15 cellular contexts compared by ENCODE assay signal in genomic region chr2:20457027-20457426, GRCh38. TPM values are rescaled to one million over a fixed set of nuclear protein-coding genes. Genes with fewer than 3 reads are reported as not detected.
DNase-seq lines count a peak whose midpoint lies in the region; ATAC-seq and TF ChIP-seq lines count a peak whose summit lies in the region.
"Had no signal": no experiment of that assay in that cellular context is flagged by ENCODE, and none has a peak within 500 bp of the region (broad histone marks: within the 10 kb centered on the region; RNA-seq: fewer than 3 reads in every experiment).

No MANE protein-coding gene starts in this region.

- H3K9me3 Mint-ChIP-seq in type B pancreatic cell = peaks cover 5% of the 10 kb centered on the region

- H3K27ac ChIP-seq in right atrium auricular region = peak overlapping the region in 1 of 2 donors; percentile 52
- H3K27ac ChIP-seq in SJSA1 = 0 out of 2 replicates have a peak overlapping the region, but pooled peaks have one; percentile 27
- peak overlapping the region; percentile 85 for H3K27ac ChIP-seq in vagina

- intact Hi-C loops in left ventricle myocardium superior (cut with micrococcal nuclease) (no loop called here), vagina (cut with DNase I) (no loop called here)

- H3K4me3 Mint-ChIP-seq in type B pancreatic cell = no peak overlapping the region
- H3K4me3 Mint-ChIP-seq: mesothelial cell of epicardium had no signal

- H3K27me3 Mint-ChIP-seq in type B pancreatic cell = peaks cover 4% of the 10 kb centered on the region

- no peaks in the 10 kb centered on the region for H3K27me3 ChIP-seq in right atrium auricular region
- no peaks in the 10 kb centered on the region for H3K27me3 ChIP-seq in SJSA1 (replicated peaks)
- no peaks in the 10 kb centered on the region for H3K27me3 ChIP-seq in vagina
- H3K27me3 ChIP-seq: dorsolateral prefrontal cortex, heart right ventricle had no signal

- TF ChIP-seq POLR2A in vagina (IDR thresholded peaks at IDR 0.05) = no peak

- H3K36me3 ChIP-seq in right atrium auricular region = no peaks in the 10 kb centered on the region
- no peaks in the 10 kb centered on the region for H3K36me3 ChIP-seq in SJSA1
- H3K36me3 ChIP-seq in vagina = no peaks in the 10 kb centered on the region
- H3K36me3 ChIP-seq: heart right ventricle had no signal

- no peaks in the 10 kb centered on the region for H3K36me3 Mint-ChIP-seq in type B pancreatic cell

- H3K9me3 ChIP-seq in right atrium auricular region = no peaks in the 10 kb centered on the region
- no peaks in the 10 kb centered on the region for H3K9me3 ChIP-seq in SJSA1 (replicated peaks)
- no peaks in the 10 kb centered on the region for H3K9me3 ChIP-seq in vagina

- no peaks in the 10 kb centered on the region for H3K4me1 Mint-ChIP-seq in type B pancreatic cell (ENCODE audit: unreplicated experiment)

- DNase-seq in right atrium auricular region (ENCODE audit: low spot score) (peak; percentile 49), left ventricle myocardium superior (no peak), SJSA1 (ENCODE audit: low read depth in 1 of 2, low spot score in 2 of 2) (peak in 1 of 2 experiments; percentile 31), kidney tubule cell (ENCODE audit: low spot score) (peak; percentile 43), vagina (ENCODE audit: extremely low spot score in 2 of 2) (peak in 1 of 2 donors; percentile 4), type B pancreatic cell (ENCODE audit: extremely low spot score, unreplicated experiment) (no peak), DMS153 treated with DMSO at 0.1 percent for 48 hours (lab: John Stamatoyannopoulos, UW; ENCODE audit: unreplicated experiment) (no peak), NCI-H1417 (lab: John Stamatoyannopoulos, UW) (no peak)
- DNase-seq: activated naive CD4-positive, alpha-beta T cell treated with anti-CD3 and anti-CD28 coated beads, Interleukin-2, amount 50 U/mL, for 16 hours; AML-193; dorsolateral prefrontal cortex; heart right ventricle; NCI-H187; PC-3 had no signal

- ATAC-seq in left ventricle myocardium superior = no peak
- ATAC-seq: heart right ventricle, PC-3 had no signal

- no peak overlapping the region for H3K27ac Mint-ChIP-seq in type B pancreatic cell
- H3K27ac Mint-ChIP-seq: mesothelial cell of epicardium had no signal

- TF ChIP-seq CTCF in right atrium auricular region (IDR thresholded peaks at IDR 0.05) = no peak
- no peak for TF ChIP-seq CTCF in vagina (IDR thresholded peaks at IDR 0.05)
- no peak for TF ChIP-seq CTCF in type B pancreatic cell (conservative IDR thresholded peaks at IDR 0.05)

- H3K4me3 ChIP-seq in right atrium auricular region (no peak overlapping the region), SJSA1 (no peak overlapping the region), vagina (no peak overlapping the region)
- H3K4me3 ChIP-seq: dorsolateral prefrontal cortex, heart right ventricle had no signal

- H3K4me1 ChIP-seq in right atrium auricular region = peaks cover 0 to 3% of the 10 kb centered on the region in 2 donors
- peaks cover 39% of the 10 kb centered on the region for H3K4me1 ChIP-seq in SJSA1 (replicated peaks)
- peaks cover 56% of the 10 kb centered on the region for H3K4me1 ChIP-seq in vagina

RNA-seq across cellular contexts. Expression of gene RHOB, which starts 10.2 kb away (rescaled TPM):
- total RNA-seq in right atrium auricular region (100 to 1,000 TPM; 471 to 664 TPM), left ventricle myocardium superior (182 TPM), vagina (1,771 TPM), type B pancreatic cell (ENCODE audit: low replicate concordance) (82.8 and 83.5 TPM in 2 replicates)
- 399 and 453 TPM in 2 replicates for total RNA-seq in SJSA1 (2014; rRNA removed; shearing (Covaris generic))

Comparison
In these comparisons a context has a peak if more than half of its experiments do, and no peak if none do; other contexts are left out.
1. DNase-seq: peak in right atrium auricular region (single experiment) and kidney tubule cell (single experiment); none in left ventricle myocardium superior (single experiment), type B pancreatic cell (single experiment), DMS153 treated with DMSO at 0.1 percent for 48 hours (single experiment) and NCI-H1417 (0 of 3).